In genomic region chr4:134935320-134935719, GRCh38 we compare ENCODE assay signal across 12 cellular contexts.
DNase-seq lines count a peak whose midpoint lies in the region; ATAC-seq and TF ChIP-seq lines count a peak whose summit lies in the region.
"Had no signal": no experiment of that assay in that cellular context is flagged by ENCODE, and none has a peak within 500 bp of the region (broad histone marks: within the 10 kb centered on the region; RNA-seq: fewer than 3 reads in every experiment).

No MANE protein-coding gene starts in this region.

- ATAC-seq in HG02610 (IDR thresholded peaks at IDR 0.05; ENCODE audit: unreplicated experiment) (no peak), HG02840 (IDR thresholded peaks at IDR 0.05; ENCODE audit: low FRiP score, unreplicated experiment) (no peak), HG03135 (IDR thresholded peaks at IDR 0.05; ENCODE audit: unreplicated experiment) (no peak), GM21825 (IDR thresholded peaks at IDR 0.05; ENCODE audit: unreplicated experiment) (no peak)

- H3K36me3 ChIP-seq in kidney epithelial cell (ENCODE audit: control insufficient read depth, insufficient read depth, low read length), result no peaks in the 10 kb centered on the region

- H3K27me3 ChIP-seq in kidney epithelial cell (ENCODE audit: control insufficient read depth, insufficient read depth, low read length), result no peaks in the 10 kb centered on the region

- DNase-seq in Daoy (ENCODE audit: low read depth), result peak; percentile 12
- DNase-seq in HK-2 (ENCODE audit: unreplicated experiment), result peak; percentile 13
- DNase-seq in SW480 (ENCODE audit: low spot score), result peak; percentile 1
- DNase-seq in kidney epithelial cell (ENCODE audit: low read depth), result no peak
- DNase-seq: activated naive CD4-positive, alpha-beta T cell; hippocampal formation; retina had no signal

- H3K4me3 ChIP-seq in kidney epithelial cell (ENCODE audit: low read depth, low read length), result no peak overlapping the region
- H3K4me3 ChIP-seq: SK-N-MC had no signal

- TF ChIP-seq CTCF in kidney epithelial cell (IDR thresholded peaks at IDR 0.05; ENCODE audit: insufficient read depth, low read length, poor library complexity, severe bottlenecking), result peak; percentile 29
